20 cellular contexts compared by ENCODE assay signal in genomic region chr5:90504743-90505142, GRCh38. TPM values are rescaled to one million over a fixed set of nuclear protein-coding genes. Genes with fewer than 3 reads are reported as not detected.
DNase-seq lines count a peak whose midpoint lies in the region; ATAC-seq, FAIRE-seq and TF ChIP-seq lines count a peak whose summit lies in the region.
"Had no signal": no experiment of that assay in that cellular context is flagged by ENCODE, and none has a peak within 500 bp of the region (broad histone marks: within the 10 kb centered on the region; RNA-seq: fewer than 3 reads in every experiment).

No MANE protein-coding gene starts in this region.

- H3K9me3 ChIP-seq in A549 (no peaks in the 10 kb centered on the region), endothelial cell of umbilical vein (replicated peaks; ENCODE audit: control insufficient read depth, insufficient read depth, low read length) (no peaks in the 10 kb centered on the region)
- H3K9me3 ChIP-seq: BLaER1 had no signal

- no peaks in the 10 kb centered on the region; the same call in 1 of the 3 replicates for H3K4me1 ChIP-seq in A549
- H3K4me1 ChIP-seq in endothelial cell of umbilical vein (ENCODE audit: control insufficient read depth, extremely low read depth, insufficient read depth, low read length): no peaks in the 10 kb centered on the region

- no peaks in the 10 kb centered on the region for H3K36me3 ChIP-seq in endothelial cell of umbilical vein (ENCODE audit: control insufficient read depth in 2 of 2, extremely low read depth in 1 of 2, insufficient read depth in 2 of 2, low read length in 2 of 2)

- H3K4me2 ChIP-seq in A549: 0 out of 3 replicates have a peak overlapping the region, but pooled peaks have one; percentile 9
- no peak overlapping the region for H3K4me2 ChIP-seq in endothelial cell of umbilical vein (ENCODE audit: insufficient read depth, low read length)
- H3K4me2 ChIP-seq: BLaER1, GM23338 had no signal

- no peak overlapping the region for H2AFZ ChIP-seq in endothelial cell of umbilical vein (ENCODE audit: low read depth, low read length)
- H2AFZ ChIP-seq: GM23338 had no signal

- ATAC-seq in A549: peak in 1 of 2 experiments; percentile 40; a peak in 1 of 6 replicates
- ATAC-seq: GM23338, HepG2 had no signal

- H4K20me1 ChIP-seq in endothelial cell of umbilical vein (replicated peaks; ENCODE audit: control insufficient read depth, extremely low read depth, insufficient read depth, low read length): no peaks in the 10 kb centered on the region
- H4K20me1 ChIP-seq: BLaER1 had no signal

- DNase-seq in A549 (ENCODE audit: low read depth in 1 of 2, low spot score in 1 of 2) (peak in 1 of 2 experiments; percentile 3), HEK293T (ENCODE audit: extremely low spot score) (no peak), RKO (ENCODE audit: low spot score) (peak; percentile 18), endothelial cell of umbilical vein (ENCODE audit: low read depth, low spot score) (peak; percentile 23), ureter (ENCODE audit: low spot score) (no peak), AG08395 (ENCODE audit: low spot score) (no peak), NCI-H82 treated with DMSO at 0.1 percent for 48 hours (lab: John Stamatoyannopoulos, UW; ENCODE audit: unreplicated experiment) (no peak), COR-L47 (lab: John Stamatoyannopoulos, UW) (no peak)
- DNase-seq: AML-193; Calu3; CD4-positive, CD25-positive, alpha-beta regulatory T cell; DMS 273 treated with DMSO at 0.1 percent for 48 hours; DMS79; H7 had no signal

- TF ChIP-seq RAD21 in A549 (conservative IDR thresholded peaks at IDR 0.05 in 1 of 2, IDR thresholded peaks at IDR 0.05 in 1 of 2): no peak

- no peak for TF ChIP-seq EP300 in A549 (IDR thresholded peaks at IDR 0.05)

- H3K27me3 ChIP-seq in endothelial cell of umbilical vein (ENCODE audit: control insufficient read depth in 2 of 2, insufficient read depth in 2 of 2, low read length in 2 of 2): no peaks in the 10 kb centered on the region
- H3K27me3 ChIP-seq: BLaER1 had no signal

- H3K4me3 ChIP-seq in A549 (no peak overlapping the region), endothelial cell of umbilical vein (replicated peaks in 1 of 3; ENCODE audit: insufficient read depth in 1 of 3, low read depth in 1 of 3, low read length in 3 of 3) (no peak overlapping the region)
- H3K4me3 ChIP-seq: BLaER1, GM23338 had no signal

- POLR2A ChIA-PET in A549 (lab: Yijun Ruan, JAX): no interaction called here
- POLR2A ChIA-PET in HEK293T (lab: Yijun Ruan, JAX): interaction anchor here (1.7 kb wide), 1 partner anchor 30 kb away, joined by 6 read pairs; the partner anchor contains the start of genes MBLAC2 and POLR3G
- POLR2A ChIA-PET in endothelial cell of umbilical vein (lab: Charles Lee): no interaction called here

- H3K79me2 ChIP-seq in endothelial cell of umbilical vein (ENCODE audit: control insufficient read depth, insufficient read depth, low read length): no peaks in the 10 kb centered on the region

- TF ChIP-seq POLR2A in A549 (IDR thresholded peaks at IDR 0.05; ENCODE audit: low read length) (no peak), endothelial cell of umbilical vein (IDR thresholded peaks at IDR 0.05; ENCODE audit: low read depth, low read length) (no peak)

- H3K9ac ChIP-seq in endothelial cell of umbilical vein (replicated peaks; ENCODE audit: extremely low read depth, insufficient read depth, low read length): no peak overlapping the region
- H3K9ac ChIP-seq: BLaER1 had no signal

- H3K27ac ChIP-seq in A549 (no peak overlapping the region), endothelial cell of umbilical vein (ENCODE audit: insufficient read depth, low read depth, low read length) (no peak overlapping the region)
- H3K27ac ChIP-seq: BLaER1 had no signal

- no peaks in the 10 kb centered on the region for H3K9me1 ChIP-seq in endothelial cell of umbilical vein (replicated peaks; ENCODE audit: control insufficient read depth, extremely low read depth, insufficient read depth, low read length)

- FAIRE-seq in A549 (lab: Jason Lieb, UNC) (no peak), endothelial cell of umbilical vein (lab: Jason Lieb, UNC) (no peak)
- FAIRE-seq: A204.1, G401.6, GM12891, HepG2 had no signal

- CTCF ChIA-PET in A549 (lab: Yijun Ruan, JAX) (interaction anchor here (1.1 kb wide), 1 partner anchor 31 kb away, joined by 3 read pairs; no protein-coding TSS in a partner anchor), HEK293T (lab: Yijun Ruan, JAX) (no interaction called here), endothelial cell of umbilical vein (lab: Charles Lee) (no interaction called here)

- TF ChIP-seq CTCF in A549 (IDR thresholded peaks at IDR 0.05): no peak
- no peak for TF ChIP-seq CTCF in endothelial cell of umbilical vein (IDR thresholded peaks at IDR 0.05; ENCODE audit: extremely low read depth in 1 of 2, insufficient read depth in 1 of 2, low read depth in 1 of 2, low read length in 2 of 2)

- BruUV-seq in endothelial cell of umbilical vein (replicated peaks; lab: Mats Ljungman, UMichigan): no TSS peak

- dilution Hi-C loops in endothelial cell of umbilical vein (cut with MboI; ENCODE audit: extremely low pct_ligation_motif_present, low sequenced_read_pairs): no loop called here

- intact Hi-C loops in endothelial cell of umbilical vein (cut with micrococcal nuclease): no loop called here

- 52% methylated on average over 2 of the region's 2 CpGs for WGBS in A549 (ENCODE audit: missing lambda C conversion rate)

RNA-seq across cellular contexts. Expression of gene LYSMD3, which starts 24.6 kb away (rescaled TPM):
- polyA plus RNA-seq in A549 (2011; rRNA removed) (17.1 and 24.1 TPM in 2 replicates), A549 (2017; fragmentation: RNase III; extraction: RNeasy Plus Mini Kit Qiagen cat#74134 plus additional on column Dnase treatment) (9.5 to 11.1 TPM (median 10.6 TPM) in 3 replicates), endothelial cell of umbilical vein (4.2 and 6.0 TPM in 2 replicates)
- polyA plus RNA-seq in A549 (2012; cell fraction: cytosol; rRNA removed): 2.7 and 2.8 TPM in 2 replicates
- 1.2 and 1.3 TPM in 2 replicates for polyA plus RNA-seq in A549 (2012; cell fraction: nucleus; rRNA removed)
- 6.1 and 7.1 TPM in 2 replicates for polyA minus RNA-seq in A549 (2011; rRNA and poly(A)+ RNA removed)
- total RNA-seq in endothelial cell of umbilical vein (21.3 and 22.7 TPM in 2 replicates), ureter (15.1 TPM)
- polyA plus RNA-seq in endothelial cell of umbilical vein (2011; cell fraction: cytosol; rRNA removed): 7.8 and 8.1 TPM in 2 replicates
- polyA plus RNA-seq in endothelial cell of umbilical vein (2011; cell fraction: nucleus; rRNA removed): 7.4 and 10.6 TPM in 2 replicates
- polyA plus RNA-seq in endothelial cell of umbilical vein (2012): 17.4 and 19.9 TPM in 2 replicates
- 11.6 and 13.2 TPM in 2 replicates for polyA minus RNA-seq in endothelial cell of umbilical vein
- polyA minus RNA-seq in endothelial cell of umbilical vein (2011; cell fraction: cytosol; rRNA and poly(A)+ RNA removed): 7.7 TPM
- 7.3 and 10.1 TPM in 2 replicates for polyA minus RNA-seq in endothelial cell of umbilical vein (2011; cell fraction: nucleus; rRNA and poly(A)+ RNA removed)

RNA-seq across cellular contexts. Expression of gene POLR3G, which starts 30.1 kb away (rescaled TPM):
- 15.7 and 22.6 TPM in 2 replicates for polyA plus RNA-seq in A549 (2011; rRNA removed)
- 18.5 and 28.6 TPM in 2 replicates for polyA plus RNA-seq in A549 (2012; cell fraction: cytosol; rRNA removed)
- 13.6 and 21.8 TPM in 2 replicates for polyA plus RNA-seq in A549 (2012; cell fraction: nucleus; rRNA removed)
- 11.6 to 17.5 TPM (median 11.7 TPM) in 3 replicates for polyA plus RNA-seq in A549 (2017; fragmentation: RNase III; extraction: RNeasy Plus Mini Kit Qiagen cat#74134 plus additional on column Dnase treatment)
- 2.4 and 3.5 TPM in 2 replicates for polyA minus RNA-seq in A549 (2011; rRNA and poly(A)+ RNA removed)
- 15.0 and 16.7 TPM in 2 replicates for total RNA-seq in endothelial cell of umbilical vein
- 8.9 and 15.7 TPM in 2 replicates for polyA plus RNA-seq in endothelial cell of umbilical vein
- polyA plus RNA-seq in endothelial cell of umbilical vein (2011; cell fraction: cytosol; rRNA removed): 18.4 and 25.2 TPM in 2 replicates
- polyA plus RNA-seq in endothelial cell of umbilical vein (2011; cell fraction: nucleus; rRNA removed): 9.8 and 10.9 TPM in 2 replicates
- polyA plus RNA-seq in endothelial cell of umbilical vein (2012): 68.4 and 83.6 TPM in 2 replicates
- 1.8 and 2.2 TPM in 2 replicates for polyA minus RNA-seq in endothelial cell of umbilical vein
- 4.7 TPM for polyA minus RNA-seq in endothelial cell of umbilical vein (2011; cell fraction: cytosol; rRNA and poly(A)+ RNA removed)
- 1.1 and 3.5 TPM in 2 replicates for polyA minus RNA-seq in endothelial cell of umbilical vein (2011; cell fraction: nucleus; rRNA and poly(A)+ RNA removed)
- total RNA-seq in ureter: 2.1 TPM

RNA-seq across cellular contexts. Expression of gene MBLAC2, which starts 30.2 kb away (rescaled TPM):
- polyA plus RNA-seq in A549 (2011; rRNA removed): 4.4 and 5.3 TPM in 2 replicates
- 1.5 and 2.2 TPM in 2 replicates for polyA plus RNA-seq in A549 (2012; cell fraction: cytosol; rRNA removed)
- 2.7 and 2.9 TPM in 2 replicates for polyA plus RNA-seq in A549 (2012; cell fraction: nucleus; rRNA removed)
- polyA plus RNA-seq in A549 (2017; fragmentation: RNase III; extraction: RNeasy Plus Mini Kit Qiagen cat#74134 plus additional on column Dnase treatment): 4.4 to 5.7 TPM (median 5.4 TPM) in 3 replicates
- 3.4 and 4.2 TPM in 2 replicates for polyA minus RNA-seq in A549 (2011; rRNA and poly(A)+ RNA removed)
- total RNA-seq in endothelial cell of umbilical vein: 4.8 and 5.3 TPM in 2 replicates
- polyA plus RNA-seq in endothelial cell of umbilical vein: 2.0 and 2.1 TPM in 2 replicates
- 1.5 and 1.6 TPM in 2 replicates for polyA plus RNA-seq in endothelial cell of umbilical vein (2011; cell fraction: cytosol; rRNA removed)
- polyA plus RNA-seq in endothelial cell of umbilical vein (2011; cell fraction: nucleus; rRNA removed): 1.7 and 2.1 TPM in 2 replicates
- polyA plus RNA-seq in endothelial cell of umbilical vein (2012): 3.8 and 4.6 TPM in 2 replicates
- polyA minus RNA-seq in endothelial cell of umbilical vein: 4.0 and 4.2 TPM in 2 replicates
- polyA minus RNA-seq in endothelial cell of umbilical vein (2011; cell fraction: cytosol; rRNA and poly(A)+ RNA removed): 5.8 TPM
- polyA minus RNA-seq in endothelial cell of umbilical vein (2011; cell fraction: nucleus; rRNA and poly(A)+ RNA removed): 4.4 and 6.4 TPM in 2 replicates
- total RNA-seq in ureter: 7.8 TPM

RNA-seq across cellular contexts. Expression of gene ADGRV1, which starts 53.9 kb away (rescaled TPM):
- polyA plus RNA-seq in A549 (2011; rRNA removed) (3.7 and 4.0 TPM in 2 replicates), A549 (2017; fragmentation: RNase III; extraction: RNeasy Plus Mini Kit Qiagen cat#74134 plus additional on column Dnase treatment) (0.17 to 0.70 TPM (median 0.65 TPM) in 3 replicates), endothelial cell of umbilical vein (0.05 and 0.55 TPM in 2 replicates)
- 0.62 and 0.63 TPM in 2 replicates for polyA plus RNA-seq in A549 (2012; cell fraction: cytosol; rRNA removed)
- polyA plus RNA-seq in A549 (2012; cell fraction: nucleus; rRNA removed): 0.40 and 1.1 TPM in 2 replicates
- polyA minus RNA-seq in A549 (2011; rRNA and poly(A)+ RNA removed): 2.6 and 2.9 TPM in 2 replicates
- total RNA-seq in endothelial cell of umbilical vein (0.11 and 0.12 TPM in 2 replicates), ureter (4.7 TPM)
- polyA plus RNA-seq in endothelial cell of umbilical vein (2011; cell fraction: cytosol; rRNA removed): 0.07 TPM in 1 of 2 replicates, not detected in the other
- polyA plus RNA-seq in endothelial cell of umbilical vein (2011; cell fraction: nucleus; rRNA removed): 0.06 and 0.14 TPM in 2 replicates
- polyA plus RNA-seq in endothelial cell of umbilical vein (2012): 0.23 TPM in 1 of 2 replicates, not detected in the other
- 1.4 TPM in 2 replicates for polyA minus RNA-seq in endothelial cell of umbilical vein
- not detected for polyA minus RNA-seq in endothelial cell of umbilical vein (2011; cell fraction: cytosol; rRNA and poly(A)+ RNA removed)
- 0.91 and 1.3 TPM in 2 replicates for polyA minus RNA-seq in endothelial cell of umbilical vein (2011; cell fraction: nucleus; rRNA and poly(A)+ RNA removed)

Comparison
In these comparisons a context has a peak if more than half of its experiments do, and no peak if none do; other contexts are left out.
1. DNase-seq: peak in RKO (single experiment) and endothelial cell of umbilical vein (single experiment); none in HEK293T (single experiment), ureter (single experiment), AG08395 (single experiment), NCI-H82 treated with DMSO at 0.1 percent for 48 hours (single experiment) and COR-L47 (single experiment).